In the genomic region with DNA sequence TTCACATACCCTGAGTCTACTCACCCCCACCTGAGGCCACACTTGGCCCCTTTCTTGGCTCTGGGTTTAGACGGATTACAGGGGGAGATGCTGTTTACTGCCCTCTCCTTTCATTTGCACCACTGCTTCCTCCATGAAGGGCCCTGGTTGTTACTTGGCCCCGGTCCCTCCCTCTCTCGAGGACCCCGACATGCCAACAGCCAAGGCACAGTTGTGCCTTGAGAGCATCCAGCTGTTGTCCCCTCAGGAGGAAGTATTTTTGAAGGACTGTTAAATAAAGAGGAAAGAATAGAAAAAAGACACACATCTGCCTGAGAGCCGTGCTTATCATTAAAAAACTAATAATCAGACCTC, we compare ENCODE assay signal across 1 cellular context.
TF ChIP-seq lines count a peak whose summit lies in the region.

No MANE protein-coding gene starts in this region.

TF ChIP-seq in GM23338, 12 proteins besides CTCF, POLR2A, EP300 and RAD21 (continued from another document):
- no peak for TF ChIP-seq ZNF462 (CRISPR knock-in tag; IDR thresholded peaks at IDR 0.05)
- TF ChIP-seq, protein P1, sequence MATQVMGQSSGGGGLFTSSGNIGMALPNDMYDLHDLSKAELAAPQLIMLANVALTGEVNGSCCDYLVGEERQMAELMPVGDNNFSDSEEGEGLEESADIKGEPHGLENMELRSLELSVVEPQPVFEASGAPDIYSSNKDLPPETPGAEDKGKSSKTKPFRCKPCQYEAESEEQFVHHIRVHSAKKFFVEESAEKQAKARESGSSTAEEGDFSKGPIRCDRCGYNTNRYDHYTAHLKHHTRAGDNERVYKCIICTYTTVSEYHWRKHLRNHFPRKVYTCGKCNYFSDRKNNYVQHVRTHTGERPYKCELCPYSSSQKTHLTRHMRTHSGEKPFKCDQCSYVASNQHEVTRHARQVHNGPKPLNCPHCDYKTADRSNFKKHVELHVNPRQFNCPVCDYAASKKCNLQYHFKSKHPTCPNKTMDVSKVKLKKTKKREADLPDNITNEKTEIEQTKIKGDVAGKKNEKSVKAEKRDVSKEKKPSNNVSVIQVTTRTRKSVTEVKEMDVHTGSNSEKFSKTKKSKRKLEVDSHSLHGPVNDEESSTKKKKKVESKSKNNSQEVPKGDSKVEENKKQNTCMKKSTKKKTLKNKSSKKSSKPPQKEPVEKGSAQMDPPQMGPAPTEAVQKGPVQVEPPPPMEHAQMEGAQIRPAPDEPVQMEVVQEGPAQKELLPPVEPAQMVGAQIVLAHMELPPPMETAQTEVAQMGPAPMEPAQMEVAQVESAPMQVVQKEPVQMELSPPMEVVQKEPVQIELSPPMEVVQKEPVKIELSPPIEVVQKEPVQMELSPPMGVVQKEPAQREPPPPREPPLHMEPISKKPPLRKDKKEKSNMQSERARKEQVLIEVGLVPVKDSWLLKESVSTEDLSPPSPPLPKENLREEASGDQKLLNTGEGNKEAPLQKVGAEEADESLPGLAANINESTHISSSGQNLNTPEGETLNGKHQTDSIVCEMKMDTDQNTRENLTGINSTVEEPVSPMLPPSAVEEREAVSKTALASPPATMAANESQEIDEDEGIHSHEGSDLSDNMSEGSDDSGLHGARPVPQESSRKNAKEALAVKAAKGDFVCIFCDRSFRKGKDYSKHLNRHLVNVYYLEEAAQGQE (IDR thresholded peaks at IDR 0.05; ENCODE audit: unreplicated experiment), result no peak
- TF ChIP-seq NANOG (IDR thresholded peaks at IDR 0.05; ENCODE audit: borderline replicate concordance), result no peak
- no peak for TF ChIP-seq ZNF331 (CRISPR knock-in tag; IDR thresholded peaks at IDR 0.05; ENCODE audit: low read depth)
- no peak for TF ChIP-seq EZH2phosphoT487 (IDR thresholded peaks at IDR 0.05; ENCODE audit: unreplicated experiment)
- TF ChIP-seq ZNF114 (CRISPR knock-in tag; IDR thresholded peaks at IDR 0.05), result no peak
